ENCODE assay signal across 1 cellular context in genomic region chr11:1640076-1640946, GRCh38.
A peak's percentile ranks its signal among the peaks of the same experiment; 100 is the strongest.
TF ChIP-seq lines count a peak whose summit lies in the region.

No MANE protein-coding gene starts in this region.

TF ChIP-seq in K562, 482 proteins besides CTCF, POLR2A, EP300 and RAD21:
- TF ChIP-seq TFAP4 (CRISPR knock-in tag; IDR thresholded peaks at IDR 0.05; ENCODE audit: borderline replicate concordance), result 0 out of 2 replicates have a peak, but pooled peaks have one; percentile 16
- no peak for TF ChIP-seq ZNF449 (CRISPR knock-in tag; IDR thresholded peaks at IDR 0.05)
- 0 out of 2 replicates have a peak, but pooled peaks have one; percentile 9 for TF ChIP-seq SMC3 (conservative IDR thresholded peaks at IDR 0.05; ENCODE audit: insufficient read depth, low read depth, low read length)
- TF ChIP-seq RB1 (IDR thresholded peaks at IDR 0.05; ENCODE audit: low read depth), result 0 out of 2 replicates have a peak, but pooled peaks have one; percentile 34
- peak; percentile 50 for TF ChIP-seq CTCFL (IDR thresholded peaks at IDR 0.05; ENCODE audit: borderline replicate concordance, insufficient read depth, low read depth, low read length, poor library complexity, severe bottlenecking)
- TF ChIP-seq CREM (IDR thresholded peaks at IDR 0.05; ENCODE audit: low read depth), result 0 out of 2 replicates have a peak, but pooled peaks have one; percentile 33
TF ChIP-seq in K562: peak in this region for 5.
